31 cellular contexts compared by ENCODE assay signal in the genomic region with DNA sequence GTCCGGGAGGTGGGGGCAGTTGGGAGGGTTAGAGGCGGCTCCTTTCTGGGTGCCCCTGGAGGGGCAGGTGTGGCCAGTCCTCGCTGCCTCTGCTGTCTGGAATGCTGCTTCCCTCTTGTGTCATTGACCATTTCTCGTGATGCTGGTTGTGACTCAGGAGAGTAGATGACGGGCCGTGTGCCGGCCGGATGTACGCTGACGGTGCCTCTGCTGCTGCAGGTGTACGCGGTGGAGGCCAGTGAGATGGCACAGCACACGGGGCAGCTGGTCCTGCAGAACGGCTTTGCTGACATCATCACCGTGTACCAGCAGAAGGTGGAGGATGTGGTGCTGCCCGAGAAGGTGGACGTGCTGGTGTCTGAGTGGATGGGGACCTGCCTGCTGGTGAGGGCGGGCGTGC. TPM values are rescaled to one million over a fixed set of nuclear protein-coding genes. Genes with fewer than 3 reads are reported as not detected.
"Had no signal": no experiment of that assay in that cellular context is flagged by ENCODE, and none has a peak within 500 bp of the region (broad histone marks: within the 10 kb centered on the region; RNA-seq: fewer than 3 reads in every experiment).

No MANE protein-coding gene starts in this region.

- H3K27ac ChIP-seq: brain microvascular endothelial cell, SJSA1 had no signal

- H3K4me1 Mint-ChIP-seq: WTC11 had no signal

- DNase-seq: activated CD4-positive, alpha-beta memory T cell treated with anti-CD3 and anti-CD28 coated beads, Interleukin-2, amount 10 ng/mL, durations not matched to agents 7 days and 5 days; activated CD4-positive, alpha-beta T cell treated with anti-CD3 and anti-CD28 coated beads for 36 hours; activated CD4-positive, alpha-beta T cell treated with anti-CD3 and anti-CD28 coated beads, Interleukin-2, amount 50 U/mL, for 1 hour; activated CD8-positive, alpha-beta memory T cell treated with anti-CD3 and anti-CD28 coated beads for 24 hours; activated gamma-delta T cell treated with Interleukin-2 at 50 U/mL for 16 hours; activated naive CD4-positive, alpha-beta T cell treated with anti-CD3 and anti-CD28 coated beads, Interleukin-2, amount 10 ng/mL, durations not matched to agents 7 days and 5 days; activated naive CD8-positive, alpha-beta T cell treated with anti-CD3 and anti-CD28 coated beads for 36 hours; activated T-cell treated with anti-CD3 and anti-CD28 coated beads, Interleukin-2, amount 50 U/mL, for 24 hours; amniotic stem cell; aorta; brain microvascular endothelial cell; central memory CD4-positive, alpha-beta T cell; Kasumi-1; KG1; MG63; NCI-H1048; NCI-H1105 treated with DMSO at 0.1 percent for 48 hours; NCI-H1436 treated with DMSO at 0.1 percent for 48 hours; NCI-H1694 treated with DMSO at 0.1 percent for 48 hours; NCI-H2029; NCI-H345; NCI-H524 treated with DMSO at 0.1 percent for 48 hours; SHP77 treated with DMSO at 0.1 percent for 48 hours; SK-N-SH had no signal

- H3K4me1 ChIP-seq: SJSA1 had no signal

- H3K27me3 ChIP-seq: brain microvascular endothelial cell, MG63, SJSA1 had no signal

- H3K4me3 ChIP-seq: MG63, SJSA1 had no signal

- H3K27me3 Mint-ChIP-seq: activated CD4-positive, alpha-beta memory T cell treated with anti-CD3 and anti-CD28 coated beads, Interleukin-2, amount 10 ng/mL, durations not matched to agents 7 days and 5 days; activated CD4-positive, alpha-beta T cell treated with anti-CD3 and anti-CD28 coated beads for 36 hours; activated naive CD4-positive, alpha-beta T cell treated with anti-CD3 and anti-CD28 coated beads, Interleukin-2, amount 10 ng/mL, durations not matched to agents 7 days and 5 days; activated naive CD8-positive, alpha-beta T cell treated with anti-CD3 and anti-CD28 coated beads for 36 hours; activated T-cell treated with anti-CD3 and anti-CD28 coated beads, Interleukin-2, amount 50 U/mL, for 24 hours had no signal

- H3K27ac Mint-ChIP-seq: activated CD4-positive, alpha-beta memory T cell treated with anti-CD3 and anti-CD28 coated beads, Interleukin-2, amount 10 ng/mL, durations not matched to agents 7 days and 5 days; activated naive CD4-positive, alpha-beta T cell treated with anti-CD3 and anti-CD28 coated beads, Interleukin-2, amount 10 ng/mL, durations not matched to agents 7 days and 5 days; T-helper 1 cell treated with Interleukin-12 subunit alpha and Interleukin-12 subunit beta and Interleukin-4 antibody, amounts not matched to agents 30 μg/mL and 1 μg/mL, for 36 hours; T-helper 2 cell treated with Interferon-gamma antibody and Interleukin-4, amounts not matched to agents 5 μg/mL and 100 μg/mL, for 36 hours; WTC11 had no signal

- H3K4me3 Mint-ChIP-seq: activated CD4-positive, alpha-beta memory T cell treated with anti-CD3 and anti-CD28 coated beads, Interleukin-2, amount 10 ng/mL, durations not matched to agents 7 days and 5 days; activated CD4-positive, alpha-beta T cell treated with anti-CD3 and anti-CD28 coated beads for 36 hours; activated naive CD4-positive, alpha-beta T cell treated with anti-CD3 and anti-CD28 coated beads, Interleukin-2, amount 10 ng/mL, durations not matched to agents 7 days and 5 days; activated naive CD8-positive, alpha-beta T cell treated with anti-CD3 and anti-CD28 coated beads for 36 hours; activated T-cell treated with anti-CD3 and anti-CD28 coated beads, Interleukin-2, amount 50 U/mL, for 24 hours; T-helper 1 cell treated with Interleukin-12 subunit alpha and Interleukin-12 subunit beta and Interleukin-4 antibody, amounts not matched to agents 30 μg/mL and 1 μg/mL, for 36 hours; T-helper 2 cell treated with Interferon-gamma antibody and Interleukin-4, amounts not matched to agents 5 μg/mL and 100 μg/mL, for 36 hours; WTC11 had no signal

- ATAC-seq: activated CD4-positive, alpha-beta T cell treated with anti-CD3 and anti-CD28 coated beads for 36 hours; activated CD4-positive, CD25-positive, alpha-beta regulatory T cell treated with anti-CD3 and anti-CD28 coated beads, Interleukin-2, amount 50 U/mL, for 24 hours; Panc1; WTC11 had no signal

RNA-seq across cellular contexts. Expression of a gene that starts 44.5 kb away (rescaled TPM):
- total RNA-seq: activated CD4-positive, alpha-beta memory T cell treated with anti-CD3 and anti-CD28 coated beads, Interleukin-2, amount 10 ng/mL, durations not matched to agents 7 days and 5 days; activated CD4-positive, alpha-beta T cell treated with anti-CD3 and anti-CD28 coated beads for 36 hours; NCI-H460; SJSA1 had no signal
